In the genomic region with DNA sequence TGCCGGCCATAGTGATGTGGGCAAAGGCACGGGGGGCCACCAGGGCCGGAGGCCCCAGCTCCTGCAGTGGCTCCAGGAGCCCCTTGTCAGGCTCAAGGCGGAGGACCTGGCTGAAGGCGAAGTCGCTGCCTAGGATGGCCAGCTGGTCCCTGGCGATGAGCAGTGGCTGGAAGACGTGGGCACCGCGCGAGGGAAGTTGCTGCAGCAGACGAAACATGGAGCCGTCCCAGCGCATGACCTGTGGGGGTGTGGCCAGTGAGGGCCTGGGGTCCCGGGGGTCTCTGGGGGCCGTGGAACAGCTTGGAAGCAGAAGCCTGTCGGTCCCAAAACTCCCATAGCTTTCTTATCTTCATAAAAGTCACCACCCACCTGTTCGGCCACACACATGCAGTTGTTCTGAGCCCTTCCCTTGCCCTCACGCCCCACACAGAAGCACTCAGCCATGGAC, we compare ENCODE assay signal across 12 cellular contexts. TPM values are rescaled to one million over a fixed set of nuclear protein-coding genes. Genes with fewer than 3 reads are reported as not detected.
DNase-seq lines count a peak whose midpoint lies in the region; ATAC-seq and TF ChIP-seq lines count a peak whose summit lies in the region.
"Had no signal": no experiment of that assay in that cellular context is flagged by ENCODE, and none has a peak within 500 bp of the region (broad histone marks: within the 10 kb centered on the region; RNA-seq: fewer than 3 reads in every experiment).

No MANE protein-coding gene starts in this region.

- 81% methylated on average over 18 of the region's 19 CpGs for WGBS in prostate gland

- H3K4me1 Mint-ChIP-seq in stimulated activated naive CD8-positive, alpha-beta T cell treated with anti-CD3 and anti-CD28 coated beads, Interleukin-15, amount 100 ng/mL, for 72 hours, result peaks cover 18% of the 10 kb centered on the region
- H3K4me1 Mint-ChIP-seq in HFFc6 (ENCODE audit: low read depth), result peaks cover 34% of the 10 kb centered on the region

- H3K27me3 ChIP-seq in dorsolateral prefrontal cortex, result no peaks in the 10 kb centered on the region
- no peaks in the 10 kb centered on the region for H3K27me3 ChIP-seq in prostate gland (replicated peaks; ENCODE audit: insufficient read depth)
- H3K27me3 ChIP-seq: neutrophil had no signal

- DNase-seq in stimulated activated naive CD8-positive, alpha-beta T cell treated with anti-CD3 and anti-CD28 coated beads, Interleukin-15, amount 100 ng/mL, for 72 hours, result no peak
- DNase-seq in stimulated activated naive CD8-positive, alpha-beta T cell treated with anti-CD3 and anti-CD28 coated beads, Interleukin-15, Interleukin-2, amounts not matched to agents 100 U/mL and 50 U/mL, for 24 hours, result no peak
- DNase-seq in dorsolateral prefrontal cortex (no peak), prostate gland (ENCODE audit: low spot score) (no peak), HFFc6 (no peak), NCI-H2081 treated with DMSO at 0.1 percent for 48 hours (lab: John Stamatoyannopoulos, UW) (no peak), iPS-NIHi7 (ENCODE audit: extremely low spot score) (no peak)
- DNase-seq: activated CD8-positive, alpha-beta memory T cell treated with anti-CD3 and anti-CD28 coated beads, Interleukin-2, amount 50 U/mL, for 48 hours; Karpas-422 had no signal

- ATAC-seq in stimulated activated naive CD8-positive, alpha-beta T cell treated with anti-CD3 and anti-CD28 coated beads, Interleukin-15, amount 100 ng/mL, for 72 hours, result no peak
- no peak for ATAC-seq in stimulated activated naive CD8-positive, alpha-beta T cell treated with anti-CD3 and anti-CD28 coated beads, Interleukin-15, Interleukin-2, amounts not matched to agents 100 U/mL and 50 U/mL, for 24 hours
- ATAC-seq in GM18909 (IDR thresholded peaks at IDR 0.05; ENCODE audit: poor library complexity, unreplicated experiment), result no peak

- peaks cover 31% of the 10 kb centered on the region for H3K4me1 ChIP-seq in prostate gland (replicated peaks)
- H3K4me1 ChIP-seq: SJCRH30 had no signal

- intact Hi-C loops in dorsolateral prefrontal cortex (cut with DNase I) (no loop called here), prostate gland (cut with DNase I) (no loop called here)

- no peak for TF ChIP-seq POLR2A in prostate gland (IDR thresholded peaks at IDR 0.05)

- H3K9me3 ChIP-seq in prostate gland, result no peaks in the 10 kb centered on the region
- H3K9me3 ChIP-seq: neutrophil, SJCRH30 had no signal

- peak overlapping the region; percentile 77 to 78 for H3K4me3 Mint-ChIP-seq in stimulated activated naive CD8-positive, alpha-beta T cell treated with anti-CD3 and anti-CD28 coated beads, Interleukin-15, amount 100 ng/mL, for 72 hours
- H3K4me3 Mint-ChIP-seq in HFFc6, result no peak overlapping the region

- no peaks in the 10 kb centered on the region for H3K9me3 Mint-ChIP-seq in stimulated activated naive CD8-positive, alpha-beta T cell treated with anti-CD3 and anti-CD28 coated beads, Interleukin-15, amount 100 ng/mL, for 72 hours
- H3K9me3 Mint-ChIP-seq in HFFc6, result no peaks in the 10 kb centered on the region

- H3K27me3 Mint-ChIP-seq in stimulated activated naive CD8-positive, alpha-beta T cell treated with anti-CD3 and anti-CD28 coated beads, Interleukin-15, amount 100 ng/mL, for 72 hours, result no peaks in the 10 kb centered on the region
- H3K27me3 Mint-ChIP-seq in HFFc6 (ENCODE audit: insufficient read depth), result peaks cover 23% of the 10 kb centered on the region

- TF ChIP-seq CTCF in dorsolateral prefrontal cortex (IDR thresholded peaks at IDR 0.05 in 54 of 56, conservative IDR thresholded peaks at IDR 0.05 in 2 of 56; ENCODE audit: low read depth in 1 of 56, partially characterized antibody in 56 of 56) (no peak), prostate gland (IDR thresholded peaks at IDR 0.05) (no peak), HFFc6 (IDR thresholded peaks at IDR 0.05) (no peak)

- H3K36me3 Mint-ChIP-seq in HFFc6 (ENCODE audit: low read depth), result no peaks in the 10 kb centered on the region

- H3K27ac ChIP-seq in dorsolateral prefrontal cortex (peak overlapping the region; percentile 85 to 100 (median 98)), prostate gland (peak overlapping the region; percentile 85 to 88)
- H3K27ac ChIP-seq: neutrophil, SJCRH30 had no signal

- no peak overlapping the region for H3K27ac Mint-ChIP-seq in stimulated activated naive CD8-positive, alpha-beta T cell treated with anti-CD3 and anti-CD28 coated beads, Interleukin-15, amount 100 ng/mL, for 72 hours
- no peak overlapping the region for H3K27ac Mint-ChIP-seq in HFFc6

- H3K4me3 ChIP-seq in dorsolateral prefrontal cortex, result peak overlapping the region in 30 of 59 donors; percentile 34 to 88 (median 68)
- H3K4me3 ChIP-seq in prostate gland, result no peak overlapping the region
- H3K4me3 ChIP-seq: SJCRH30 had no signal

- H3K36me3 ChIP-seq in prostate gland, result no peaks in the 10 kb centered on the region
- H3K36me3 ChIP-seq: neutrophil, SJCRH30 had no signal

RNA-seq across cellular contexts. Expression of a gene that starts 9.6 kb away (rescaled TPM):
- total RNA-seq in dorsolateral prefrontal cortex (100 to 1,000 TPM in 9 of 120 experiments, 10 to 100 TPM in 111; 44.4 to 136 (median 72.9) TPM), prostate gland (10 to 100 TPM in 1 of 2 donors, 1 to 10 TPM in 1; 9.1 to 16.3 TPM)
- total RNA-seq in HFFc6 (2021; fragmentation: NEBNext Ultra II Directional; extraction: Animal tissue kit (Norgen Biotek cat#: 25700)), result under 1 TPM in 5 of 6 experiments, not detected in 1; 0.08 to 0.17 (median 0.10) TPM
- total RNA-seq: SJCRH30 had no signal

RNA-seq across cellular contexts. Expression of a gene that starts 9.7 kb away (rescaled TPM):
- total RNA-seq in dorsolateral prefrontal cortex (10 to 100 TPM in 2 of 120 experiments, 1 to 10 TPM in 110, under 1 TPM in 5, not detected in 3; 0.55 to 17.3 (median 3.3) TPM), prostate gland (1,000 to 10,000 TPM in 1 of 2 donors, 100 to 1,000 TPM in 1; 365 to 1,352 TPM)
- not detected for total RNA-seq in HFFc6 (2021; fragmentation: NEBNext Ultra II Directional; extraction: Animal tissue kit (Norgen Biotek cat#: 25700))
- total RNA-seq: SJCRH30 had no signal

RNA-seq across cellular contexts. Expression of a gene that starts 13.3 kb away (rescaled TPM):
- total RNA-seq in dorsolateral prefrontal cortex, result 100 to 1,000 TPM in 117 of 120 experiments, 10 to 100 TPM in 3; 86.4 to 482 (median 185) TPM
- 10 to 100 TPM; 15.9 to 30.6 TPM for total RNA-seq in prostate gland
- total RNA-seq in HFFc6 (2021; fragmentation: NEBNext Ultra II Directional; extraction: Animal tissue kit (Norgen Biotek cat#: 25700)), result 1 to 10 TPM in 4 of 6 experiments, under 1 TPM in 1, not detected in 1; 0.92 to 2.7 (median 2.1) TPM
- total RNA-seq: SJCRH30 had no signal

RNA-seq across cellular contexts. Expression of a gene that starts 17.8 kb away (rescaled TPM):
- 100 to 1,000 TPM in 116 of 120 experiments, 10 to 100 TPM in 4; 72.7 to 214 (median 155) TPM for total RNA-seq in dorsolateral prefrontal cortex
- total RNA-seq in prostate gland, result not detected
- total RNA-seq in HFFc6 (2021; fragmentation: NEBNext Ultra II Directional; extraction: Animal tissue kit (Norgen Biotek cat#: 25700)), result under 1 TPM in 3 of 6 experiments, not detected in 3; 0.32 to 0.87 (median 0.68) TPM
- total RNA-seq: SJCRH30 had no signal

RNA-seq across cellular contexts. Expression of a gene that starts 29.2 kb away (rescaled TPM):
- total RNA-seq in dorsolateral prefrontal cortex (10 to 100 TPM in 101 of 120 experiments, 1 to 10 TPM in 19; 5.8 to 36.4 (median 14.0) TPM), prostate gland (10 to 100 TPM; 18.8 to 43.2 TPM)
- 100 to 1,000 TPM; 317 to 417 (median 353) TPM for total RNA-seq in HFFc6 (2021; fragmentation: NEBNext Ultra II Directional; extraction: Animal tissue kit (Norgen Biotek cat#: 25700))

Comparison
In these comparisons a context has a peak if more than half of its experiments do, and no peak if none do; other contexts are left out.
1. H3K4me3 ChIP-seq: peak in dorsolateral prefrontal cortex (30 of 59); none in prostate gland (0 of 2).
2. RNA of a gene that starts 9.6 kb away (total RNA-seq): 44.4 to 136 TPM in dorsolateral prefrontal cortex and 9.1 to 16.3 TPM in prostate gland; 0.08 to 0.17 TPM in HFFc6; every median in the first group is over 4 times any median in the second.
3. RNA of a gene that starts 9.7 kb away (total RNA-seq): 365 to 1,352 TPM in prostate gland; 0.55 to 17.3 TPM in dorsolateral prefrontal cortex and not detected in HFFc6; every median in the first group is over 10 times any median in the second.
4. RNA of a gene that starts 13.3 kb away (total RNA-seq): 86.4 to 482 TPM in dorsolateral prefrontal cortex and 15.9 to 30.6 TPM in prostate gland; 0.92 to 2.7 TPM in HFFc6; every median in the first group is over 4 times any median in the second.